Comparison of ENCODE assay signal across 9 cellular contexts in the genomic region with DNA sequence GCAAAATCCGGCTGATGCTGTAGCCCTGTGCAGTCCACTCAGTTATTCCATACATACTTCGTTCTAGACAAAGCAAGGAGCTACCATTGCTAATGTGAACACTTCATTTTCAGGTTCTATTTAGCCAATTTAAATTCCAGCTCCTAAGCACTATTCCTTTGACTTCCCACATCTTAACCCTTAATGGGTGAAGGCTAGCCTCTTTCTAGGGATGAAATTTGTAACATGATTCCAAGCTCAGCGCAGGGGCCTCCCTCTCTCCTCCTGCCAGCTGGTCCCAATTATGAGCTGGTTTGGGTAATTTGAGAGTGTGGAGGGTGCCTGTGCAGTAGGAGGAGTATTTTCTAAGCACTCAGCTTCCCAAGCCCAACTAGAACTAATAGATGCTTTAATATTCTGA. TPM values are rescaled to one million over a fixed set of nuclear protein-coding genes. Genes with fewer than 3 reads are reported as not detected.
DNase-seq lines count a peak whose midpoint lies in the region; ATAC-seq and TF ChIP-seq lines count a peak whose summit lies in the region.
"Had no signal": no experiment of that assay in that cellular context is flagged by ENCODE, and none has a peak within 500 bp of the region (broad histone marks: within the 10 kb centered on the region; RNA-seq: fewer than 3 reads in every experiment).

No MANE protein-coding gene starts in this region.

- no peak overlapping the region for H3K4me2 ChIP-seq in neural cell (ENCODE audit: low read length)

- no peak overlapping the region for H3K4me3 ChIP-seq in neural cell (ENCODE audit: low read length)
- H3K4me3 ChIP-seq: skin epidermis had no signal

- TF ChIP-seq RAD21 in neural cell (conservative IDR thresholded peaks at IDR 0.05), result no peak

- TF ChIP-seq EP300 in neural cell (conservative IDR thresholded peaks at IDR 0.05; ENCODE audit: poor library complexity, severe bottlenecking), result no peak

- no peaks in the 10 kb centered on the region for H4K20me1 ChIP-seq in neural cell (ENCODE audit: insufficient read depth)

- H3K36me3 ChIP-seq in neural cell (ENCODE audit: insufficient read depth, low read length), result no peaks in the 10 kb centered on the region

- no peaks in the 10 kb centered on the region for H3F3A ChIP-seq in neural cell (ENCODE audit: insufficient read depth, low read length, poor library complexity, severe bottlenecking)

- ATAC-seq in HG03025 (IDR thresholded peaks at IDR 0.05; ENCODE audit: low FRiP score, unreplicated experiment), result no peak

- H3K27ac ChIP-seq in neural cell (ENCODE audit: low read length), result peak overlapping the region; percentile 79

- H3K27me3 ChIP-seq in neural cell (ENCODE audit: insufficient read depth, low read depth, low read length), result no peaks in the 10 kb centered on the region

- no peak for TF ChIP-seq CTCF in neural cell (IDR thresholded peaks at IDR 0.05; ENCODE audit: poor library complexity, severe bottlenecking)

- H3K79me2 ChIP-seq in neural cell (replicated peaks; ENCODE audit: insufficient read depth, low read length), result no peaks in the 10 kb centered on the region

- H3K9ac ChIP-seq in neural cell (ENCODE audit: low read length), result no peak overlapping the region

- H3K9me2 ChIP-seq in neural cell (ENCODE audit: insufficient read depth, low read length), result no peaks in the 10 kb centered on the region

- DNase-seq in EH (ENCODE audit: low read depth) (peak; percentile 90), NCI-H2029 treated with DMSO at 0.1 percent for 48 hours (lab: John Stamatoyannopoulos, UW) (peak; percentile 62), astrocyte of the hippocampus (ENCODE audit: low read depth, low spot score) (peak; percentile 75), SW 1271 (lab: John Stamatoyannopoulos, UW) (no peak), NCI-H226 (no peak), HuH-7 (ENCODE audit: low spot score) (no peak)

- no peak overlapping the region for H2AFZ ChIP-seq in neural cell (ENCODE audit: low read depth, low read length)

- H3K9me3 ChIP-seq in neural cell (ENCODE audit: low read length), result no peaks in the 10 kb centered on the region

TF ChIP-seq in neural cell, 6 proteins besides CTCF, POLR2A, EP300 and RAD21:
- TF ChIP-seq TAF1 (IDR thresholded peaks at IDR 0.05; ENCODE audit: low read depth) (no peak), SMC3 (conservative IDR thresholded peaks at IDR 0.05; ENCODE audit: poor library complexity) (no peak)

RNA-seq across cellular contexts. Expression of gene PTGFRN, which starts 53.9 kb away (rescaled TPM):
- 20.1 and 25.0 TPM in 2 replicates for polyA plus RNA-seq in neural cell
- polyA minus RNA-seq in neural cell, result 48.5 and 52.6 TPM in 2 replicates

Comparison
In these comparisons a context has a peak if more than half of its experiments do, and no peak if none do; other contexts are left out.
1. DNase-seq: peak in EH (single experiment), NCI-H2029 treated with DMSO at 0.1 percent for 48 hours (single experiment) and astrocyte of the hippocampus (single experiment); none in SW 1271 (0 of 2), NCI-H226 (single experiment) and HuH-7 (single experiment).